In the genomic region with DNA sequence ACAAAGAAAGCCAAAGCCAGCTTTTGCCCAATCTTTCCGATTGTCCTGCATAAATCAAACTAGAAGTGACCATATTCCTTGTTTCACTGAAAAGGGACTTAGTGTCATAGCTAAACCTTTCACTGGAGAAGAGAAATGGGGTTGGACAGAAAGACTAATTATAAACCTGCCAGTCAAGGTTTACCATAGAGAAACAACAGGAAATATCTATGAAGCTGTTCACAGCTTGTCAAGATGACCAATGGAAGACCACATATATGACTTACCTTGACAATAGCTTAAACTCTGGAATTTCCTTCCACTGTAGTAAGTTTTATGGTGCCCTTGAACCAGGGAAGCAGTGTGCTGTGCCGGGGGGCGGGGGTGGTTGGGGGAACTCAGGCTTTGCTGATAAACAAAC, we compare ENCODE assay signal across 11 cellular contexts.
DNase-seq lines count a peak whose midpoint lies in the region; ATAC-seq, FAIRE-seq and TF ChIP-seq lines count a peak whose summit lies in the region.
"Had no signal": no experiment of that assay in that cellular context is flagged by ENCODE, and none has a peak within 500 bp of the region (broad histone marks: within the 10 kb centered on the region; RNA-seq: fewer than 3 reads in every experiment).

No MANE protein-coding gene starts in this region.

- no peak for FAIRE-seq in endothelial cell of umbilical vein (lab: Jason Lieb, UNC)

- H3K27ac Mint-ChIP-seq in neural progenitor cell = no peak overlapping the region
- H3K27ac Mint-ChIP-seq: CD4-positive, CD25-positive, alpha-beta regulatory T cell; T-helper 1 cell treated with Interleukin-12 subunit alpha and Interleukin-12 subunit beta and Interleukin-4 antibody, amounts not matched to agents 30 μg/mL and 1 μg/mL, for 36 hours had no signal

- intact Hi-C loops in endothelial cell of umbilical vein (cut with micrococcal nuclease) (loop anchor here (1.0 to 10.0 kb wide), 5 partner anchors 285 to 842 kb away; partner anchors contain the start of gene HIVEP1), dorsolateral prefrontal cortex (cut with DNase I) (loop anchor here in 1 of 2 donors (5.0 kb wide), 3 partner anchors 317 to 1022 kb away; partner anchors contain the start of gene EDN1), left ventricle myocardium inferior (cut with micrococcal nuclease) (loop anchor here (5.0 kb wide), 1 partner anchor 952 kb away; no protein-coding TSS in a partner anchor)

- H3K4me2 ChIP-seq in endothelial cell of umbilical vein (ENCODE audit: insufficient read depth, low read length) = peak overlapping the region; percentile 67
- no peak overlapping the region for H3K4me2 ChIP-seq in neural progenitor cell

- no peak for TF ChIP-seq POLR2A in endothelial cell of umbilical vein (IDR thresholded peaks at IDR 0.05; ENCODE audit: low read depth, low read length)

- H3K9me3 Mint-ChIP-seq in neural progenitor cell = no peaks in the 10 kb centered on the region
- H3K9me3 Mint-ChIP-seq: CD4-positive, CD25-positive, alpha-beta regulatory T cell; T-helper 1 cell treated with Interleukin-12 subunit alpha and Interleukin-12 subunit beta and Interleukin-4 antibody, amounts not matched to agents 30 μg/mL and 1 μg/mL, for 36 hours had no signal

- CTCF ChIA-PET in endothelial cell of umbilical vein (lab: Charles Lee) = interaction anchor here (1.0 to 10.9 kb wide), 6 partner anchors 206 to 1033 kb away, joined by 3 to 203 read pairs (median 4); no protein-coding TSS in a partner anchor

- TF ChIP-seq CTCF in endothelial cell of umbilical vein (IDR thresholded peaks at IDR 0.05; ENCODE audit: extremely low read depth in 1 of 2, insufficient read depth in 1 of 2, low read depth in 1 of 2, low read length in 2 of 2) (no peak), neural progenitor cell (IDR thresholded peaks at IDR 0.05) (no peak), dorsolateral prefrontal cortex (IDR thresholded peaks at IDR 0.05 in 54 of 56, conservative IDR thresholded peaks at IDR 0.05 in 2 of 56; ENCODE audit: low read depth in 1 of 56, partially characterized antibody in 56 of 56) (no peak), left ventricle myocardium inferior (IDR thresholded peaks at IDR 0.05; ENCODE audit: borderline replicate concordance) (no peak)

- H3K4me1 ChIP-seq in endothelial cell of umbilical vein (ENCODE audit: control insufficient read depth, extremely low read depth, insufficient read depth, low read length) (peaks cover 21% of the 10 kb centered on the region), neural progenitor cell (no peaks in the 10 kb centered on the region), left ventricle myocardium inferior (peaks cover 10% of the 10 kb centered on the region)

- dilution Hi-C loops in endothelial cell of umbilical vein (cut with MboI; ENCODE audit: extremely low pct_ligation_motif_present, low sequenced_read_pairs) = no loop called here

- ATAC-seq in GM18511 (IDR thresholded peaks at IDR 0.05; ENCODE audit: unreplicated experiment) (peak; percentile 37), GM21526 (IDR thresholded peaks at IDR 0.05; ENCODE audit: low FRiP score, unreplicated experiment) (peak; percentile 12), HG03135 (IDR thresholded peaks at IDR 0.05; ENCODE audit: unreplicated experiment) (peak; percentile 25), HG02970 (IDR thresholded peaks at IDR 0.05; ENCODE audit: low FRiP score, unreplicated experiment) (no peak)

- no peaks in the 10 kb centered on the region for H3K9me1 ChIP-seq in endothelial cell of umbilical vein (replicated peaks; ENCODE audit: control insufficient read depth, extremely low read depth, insufficient read depth, low read length)

- H3K9ac ChIP-seq in endothelial cell of umbilical vein (replicated peaks; ENCODE audit: extremely low read depth, insufficient read depth, low read length) = peak overlapping the region; percentile 41
- H3K9ac ChIP-seq in neural progenitor cell = no peak overlapping the region

- H3K79me2 ChIP-seq in endothelial cell of umbilical vein (ENCODE audit: control insufficient read depth, insufficient read depth, low read length) (no peaks in the 10 kb centered on the region), neural progenitor cell (ENCODE audit: low read depth) (no peaks in the 10 kb centered on the region)

- H3F3A ChIP-seq in neural progenitor cell (ENCODE audit: low read depth) = no peaks in the 10 kb centered on the region

- no peaks in the 10 kb centered on the region for H3K4me1 Mint-ChIP-seq in neural progenitor cell

- H3K27ac ChIP-seq in endothelial cell of umbilical vein (ENCODE audit: insufficient read depth, low read depth, low read length) = peak overlapping the region; percentile 70
- H3K27ac ChIP-seq in neural progenitor cell = no peak overlapping the region
- no peak overlapping the region for H3K27ac ChIP-seq in dorsolateral prefrontal cortex
- H3K27ac ChIP-seq in left ventricle myocardium inferior (replicated peaks) = no peak overlapping the region

- H4K20me1 ChIP-seq in endothelial cell of umbilical vein (replicated peaks; ENCODE audit: control insufficient read depth, extremely low read depth, insufficient read depth, low read length) = no peaks in the 10 kb centered on the region
- H4K20me1 ChIP-seq in neural progenitor cell (ENCODE audit: low read depth) = no peaks in the 10 kb centered on the region

- DNase-seq in endothelial cell of umbilical vein (ENCODE audit: low read depth, low spot score) = peak; percentile 23
- DNase-seq in neural progenitor cell (ENCODE audit: low spot score) = no peak
- no peak for DNase-seq in dorsolateral prefrontal cortex
- no peak for DNase-seq in left ventricle myocardium inferior
- DNase-seq: CD4-positive, CD25-positive, alpha-beta regulatory T cell; mucosa of descending colon had no signal

- no TSS peak for BruUV-seq in endothelial cell of umbilical vein (replicated peaks; lab: Mats Ljungman, UMichigan)

- H3K4me3 Mint-ChIP-seq in neural progenitor cell = no peak overlapping the region
- H3K4me3 Mint-ChIP-seq: CD4-positive, CD25-positive, alpha-beta regulatory T cell; T-helper 1 cell treated with Interleukin-12 subunit alpha and Interleukin-12 subunit beta and Interleukin-4 antibody, amounts not matched to agents 30 μg/mL and 1 μg/mL, for 36 hours had no signal

- H2AFZ ChIP-seq in endothelial cell of umbilical vein (ENCODE audit: low read depth, low read length) (peak overlapping the region; percentile 24), neural progenitor cell (replicated peaks) (no peak overlapping the region)

- peak overlapping the region in 1 of 3 experiments; percentile 4 for H3K4me3 ChIP-seq in endothelial cell of umbilical vein (replicated peaks in 1 of 3; ENCODE audit: insufficient read depth in 1 of 3, low read depth in 1 of 3, low read length in 3 of 3)
- H3K4me3 ChIP-seq in neural progenitor cell = no peak overlapping the region
- H3K4me3 ChIP-seq in dorsolateral prefrontal cortex = no peak overlapping the region
- H3K4me3 ChIP-seq in left ventricle myocardium inferior = no peak overlapping the region
- H3K4me3 ChIP-seq: mucosa of descending colon had no signal

- H3K27me3 ChIP-seq in endothelial cell of umbilical vein (ENCODE audit: control insufficient read depth in 2 of 2, insufficient read depth in 2 of 2, low read length in 2 of 2) (peaks cover 0 to 1% of the 10 kb centered on the region in 2 experiments), neural progenitor cell (no peaks in the 10 kb centered on the region), dorsolateral prefrontal cortex (no peaks in the 10 kb centered on the region), left ventricle myocardium inferior (ENCODE audit: low read depth) (no peaks in the 10 kb centered on the region)

- no peaks in the 10 kb centered on the region for H3K36me3 Mint-ChIP-seq in neural progenitor cell
- H3K36me3 Mint-ChIP-seq: CD4-positive, CD25-positive, alpha-beta regulatory T cell had no signal

- POLR2A ChIA-PET in endothelial cell of umbilical vein (lab: Charles Lee) = interaction anchor here (2.2 kb wide), 1 partner anchor 311 kb away, joined by 10 read pairs; no protein-coding TSS in a partner anchor

- no peaks in the 10 kb centered on the region for H3K27me3 Mint-ChIP-seq in neural progenitor cell (ENCODE audit: insufficient read depth, low read depth)
- H3K27me3 Mint-ChIP-seq: CD4-positive, CD25-positive, alpha-beta regulatory T cell had no signal

- no peaks in the 10 kb centered on the region for H3K9me3 ChIP-seq in endothelial cell of umbilical vein (replicated peaks; ENCODE audit: control insufficient read depth, insufficient read depth, low read length)
- no peaks in the 10 kb centered on the region for H3K9me3 ChIP-seq in neural progenitor cell (ENCODE audit: low read depth)
- H3K9me3 ChIP-seq in left ventricle myocardium inferior (replicated peaks) = no peaks in the 10 kb centered on the region
- H3K9me3 ChIP-seq: mucosa of descending colon had no signal

- H3K36me3 ChIP-seq in endothelial cell of umbilical vein (ENCODE audit: control insufficient read depth in 2 of 2, extremely low read depth in 1 of 2, insufficient read depth in 2 of 2, low read length in 2 of 2) = no peaks in the 10 kb centered on the region
- no peaks in the 10 kb centered on the region for H3K36me3 ChIP-seq in neural progenitor cell
- H3K36me3 ChIP-seq in left ventricle myocardium inferior = no peaks in the 10 kb centered on the region

TF ChIP-seq in endothelial cell of umbilical vein, 7 proteins besides CTCF, POLR2A, EP300 and RAD21:
- TF ChIP-seq MYC (IDR thresholded peaks at IDR 0.05; ENCODE audit: low read depth, low read length) (no peak), GATA2 (IDR thresholded peaks at IDR 0.05; ENCODE audit: insufficient read depth, insufficient read length, low read depth, low read length) (no peak), JUN (IDR thresholded peaks at IDR 0.05; ENCODE audit: borderline replicate concordance, insufficient read depth, insufficient read length, low read depth) (no peak), POLR2AphosphoS5 (IDR thresholded peaks at IDR 0.05; ENCODE audit: insufficient read depth, low read depth, low read length) (no peak), EZH2 (IDR thresholded peaks at IDR 0.05; ENCODE audit: borderline replicate concordance, low read depth, low read length, severe bottlenecking) (no peak), FOS (IDR thresholded peaks at IDR 0.05; ENCODE audit: borderline replicate concordance, insufficient read depth, low read length) (no peak)
- TF ChIP-seq, protein P1, sequence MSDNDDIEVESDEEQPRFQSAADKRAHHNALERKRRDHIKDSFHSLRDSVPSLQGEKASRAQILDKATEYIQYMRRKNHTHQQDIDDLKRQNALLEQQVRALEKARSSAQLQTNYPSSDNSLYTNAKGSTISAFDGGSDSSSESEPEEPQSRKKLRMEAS (IDR thresholded peaks at IDR 0.05; ENCODE audit: insufficient read depth, insufficient read length) = no peak
TF ChIP-seq in endothelial cell of umbilical vein: peak in this region for 0.
